Comparison of ENCODE assay signal across 20 cellular contexts in the genomic region with DNA sequence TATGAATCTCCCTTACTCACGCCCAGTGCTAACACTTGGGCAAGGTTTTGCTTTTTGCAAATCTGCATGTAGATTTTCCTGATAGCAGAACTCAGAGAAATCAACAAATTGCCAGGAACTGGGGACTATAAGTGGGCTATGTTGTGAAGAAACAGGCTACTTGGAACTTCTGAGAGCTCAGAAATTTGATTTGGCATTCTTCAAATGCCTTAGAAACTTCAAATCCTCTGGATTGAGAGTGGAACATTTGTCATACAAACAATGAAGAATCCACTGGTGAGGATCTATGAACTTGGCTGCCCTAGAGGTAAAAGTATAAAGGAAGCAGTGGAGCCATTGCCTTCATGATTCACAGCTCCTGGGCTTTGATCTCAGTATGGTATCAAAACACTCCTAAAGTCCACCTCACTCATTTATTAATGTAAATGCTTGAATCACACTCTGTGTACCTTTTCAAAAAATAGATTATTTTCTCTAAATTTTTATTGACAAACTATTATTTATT.
A peak's percentile ranks its signal among the peaks of the same experiment; 100 is the strongest.
DNase-seq lines count a peak whose midpoint lies in the region; ATAC-seq and TF ChIP-seq lines count a peak whose summit lies in the region.
"Had no signal": no experiment of that assay in that cellular context is flagged by ENCODE, and none has a peak within 500 bp of the region (broad histone marks: within the 10 kb centered on the region; RNA-seq: fewer than 3 reads in every experiment).

No MANE protein-coding gene starts in this region.

- no peak overlapping the region for H4K8ac ChIP-seq in mesendoderm (ENCODE audit: low read depth, low read length)

- no peak overlapping the region for H3K4me3 ChIP-seq in adipocyte (ENCODE audit: low read length)
- no peak overlapping the region for H3K4me3 ChIP-seq in epithelial cell of proximal tubule (ENCODE audit: low read depth, low read length)
- no peak overlapping the region for H3K4me3 ChIP-seq in mesendoderm (ENCODE audit: low read length)
- no peak overlapping the region for H3K4me3 ChIP-seq in right cardiac atrium (ENCODE audit: low read length)
- no peak overlapping the region for H3K4me3 ChIP-seq in lower leg skin (ENCODE audit: low read depth, poor library complexity, severe bottlenecking)

- no peak for TF ChIP-seq CTCF in epithelial cell of proximal tubule (conservative IDR thresholded peaks at IDR 0.05; ENCODE audit: low read depth, low read length)
- no peak for TF ChIP-seq CTCF in chondrocyte (IDR thresholded peaks at IDR 0.05)
- TF ChIP-seq CTCF in lower leg skin (IDR thresholded peaks at IDR 0.05): no peak

- WGBS in mesendoderm (ENCODE audit: extremely low coverage, insufficient coverage, low lambda C conversion rate): no CpG with 5 or more reads among the region's 1 CpG
- 82% methylated on average over 1 of the region's 1 CpG for WGBS in right cardiac atrium
- 75 to 80% methylated on average over 1 of the region's 1 CpG for WGBS in lower leg skin, 2 donors

- H3K9me3 ChIP-seq in adipocyte (ENCODE audit: control insufficient read depth, low read length): no peaks in the 10 kb centered on the region
- H3K9me3 ChIP-seq in right cardiac atrium (ENCODE audit: control insufficient read depth, low read length): no peaks in the 10 kb centered on the region
- H3K9me3 ChIP-seq: BE2C had no signal

- peaks cover 7% of the 10 kb centered on the region for H3K9me3 Mint-ChIP-seq in chondrocyte (ENCODE audit: low read depth)
- H3K9me3 Mint-ChIP-seq: CD4-positive, alpha-beta T cell had no signal

- no peak for ATAC-seq in right cardiac atrium
- ATAC-seq: PC-3 had no signal

- H3K36me3 Mint-ChIP-seq in chondrocyte (ENCODE audit: low read depth): no peaks in the 10 kb centered on the region

- H3K27me3 ChIP-seq in adipocyte (replicated peaks; ENCODE audit: control insufficient read depth, insufficient read depth, low read length) (no peaks in the 10 kb centered on the region), mesendoderm (ENCODE audit: insufficient read depth, low read length, poor library complexity) (no peaks in the 10 kb centered on the region), right cardiac atrium (ENCODE audit: control insufficient read depth, insufficient read depth) (no peaks in the 10 kb centered on the region)
- H3K27me3 ChIP-seq: BE2C had no signal

- H3K27me3 Mint-ChIP-seq in chondrocyte (ENCODE audit: low read depth): peaks cover 16% of the 10 kb centered on the region
- H3K27me3 Mint-ChIP-seq: CD4-positive, alpha-beta T cell had no signal

- H3K36me3 ChIP-seq in adipocyte (ENCODE audit: control insufficient read depth, insufficient read depth, low read length, severe bottlenecking) (no peaks in the 10 kb centered on the region), mesendoderm (ENCODE audit: control insufficient read depth, insufficient read depth, low read length) (no peaks in the 10 kb centered on the region)
- H3K36me3 ChIP-seq: BE2C had no signal

- H3K56ac ChIP-seq in mesendoderm (ENCODE audit: low read length): no peak overlapping the region

- no peak overlapping the region for H2BK120ac ChIP-seq in mesendoderm (ENCODE audit: low read depth, low read length)

- H3K18ac ChIP-seq in mesendoderm (ENCODE audit: low read length): peak overlapping the region; percentile 39

- H3K9ac ChIP-seq in adipocyte (ENCODE audit: low read length): no peak overlapping the region
- no peak overlapping the region for H3K9ac ChIP-seq in mesendoderm (ENCODE audit: low read length)

- H4K5ac ChIP-seq in mesendoderm (ENCODE audit: low read length): no peak overlapping the region

- no peak for TF ChIP-seq POLR2A in lower leg skin (IDR thresholded peaks at IDR 0.05)

- peaks cover 15% of the 10 kb centered on the region for H3K4me1 ChIP-seq in adipocyte (ENCODE audit: control insufficient read depth, insufficient read depth, low read length)
- H3K4me1 ChIP-seq in mesendoderm (ENCODE audit: control insufficient read depth, low read depth, low read length): no peaks in the 10 kb centered on the region
- H3K4me1 ChIP-seq in right cardiac atrium (ENCODE audit: control insufficient read depth, insufficient read depth, low read length): no peaks in the 10 kb centered on the region
- H3K4me1 ChIP-seq: BE2C had no signal

- H3K27ac ChIP-seq in mesendoderm (ENCODE audit: low read depth, low read length): no peak overlapping the region
- H3K27ac ChIP-seq in right cardiac atrium (ENCODE audit: low read length): no peak overlapping the region
- H3K27ac ChIP-seq: RWPE1 had no signal

- intact Hi-C loops in right cardiac atrium (cut with DNase I) (no loop called here), lower leg skin (cut with DNase I; ENCODE audit: low total_unique reads) (loop anchor here (10.0 kb wide), 1 partner anchor 338 kb away; no protein-coding TSS in a partner anchor)

- H3K4me1 Mint-ChIP-seq in chondrocyte (ENCODE audit: low read depth): no peaks in the 10 kb centered on the region

- no peak overlapping the region for H2BK15ac ChIP-seq in mesendoderm (replicated peaks; ENCODE audit: low read depth)

- H2AK5ac ChIP-seq in mesendoderm (ENCODE audit: low read length): no peak overlapping the region

- H3K4me3 Mint-ChIP-seq in chondrocyte (ENCODE audit: unreplicated experiment): no peak overlapping the region
- H3K4me3 Mint-ChIP-seq: CD4-positive, alpha-beta T cell had no signal

- no peaks in the 10 kb centered on the region for H3K79me1 ChIP-seq in mesendoderm (ENCODE audit: low read length)

- DNase-seq in GM03348 (ENCODE audit: low spot score) (peak; percentile 20), adipocyte (ENCODE audit: low read depth) (peak; percentile 54), epithelial cell of proximal tubule (ENCODE audit: low read depth) (peak; percentile 15), mesendoderm (peak; percentile 50), right cardiac atrium (no peak), chondrocyte (ENCODE audit: low spot score) (no peak), NCI-H345 treated with DMSO at 0.1 percent for 48 hours (lab: John Stamatoyannopoulos, UW; ENCODE audit: unreplicated experiment) (no peak), lower leg skin (ENCODE audit: low spot score in 2 of 2) (no peak)
- DNase-seq: ACHN; BE2C; Calu3; CD4-positive, alpha-beta T cell; DMS53; HCEC 1CT; MM.1S; NCI-H1417; NCI-H1930; NCI-H748 treated with DMSO at 0.1 percent for 48 hours; PC-3 had no signal

- H3K23ac ChIP-seq in mesendoderm (ENCODE audit: low read length): no peak overlapping the region

- H3K4ac ChIP-seq in mesendoderm (ENCODE audit: low read depth, low read length): no peak overlapping the region

- no peaks in the 10 kb centered on the region for H3K79me2 ChIP-seq in mesendoderm (ENCODE audit: control insufficient read depth, insufficient read depth, low read length)

- H3K27ac Mint-ChIP-seq in chondrocyte (ENCODE audit: unreplicated experiment): no peak overlapping the region
- H3K27ac Mint-ChIP-seq: CD4-positive, alpha-beta T cell had no signal

- H2BK5ac ChIP-seq in mesendoderm (ENCODE audit: low read length): no peak overlapping the region

- no peak overlapping the region for H3K4me2 ChIP-seq in mesendoderm (ENCODE audit: low read length)

Comparison
In these comparisons a context has a peak if more than half of its experiments do, and no peak if none do; other contexts are left out.
1. DNase-seq: peak in GM03348 (single experiment), adipocyte (single experiment), epithelial cell of proximal tubule (single experiment) and mesendoderm (single experiment); none in right cardiac atrium (0 of 3), chondrocyte (single experiment), NCI-H345 treated with DMSO at 0.1 percent for 48 hours (single experiment) and lower leg skin (0 of 2).